Comparison of ENCODE assay signal across 1 cellular context in the genomic region with DNA sequence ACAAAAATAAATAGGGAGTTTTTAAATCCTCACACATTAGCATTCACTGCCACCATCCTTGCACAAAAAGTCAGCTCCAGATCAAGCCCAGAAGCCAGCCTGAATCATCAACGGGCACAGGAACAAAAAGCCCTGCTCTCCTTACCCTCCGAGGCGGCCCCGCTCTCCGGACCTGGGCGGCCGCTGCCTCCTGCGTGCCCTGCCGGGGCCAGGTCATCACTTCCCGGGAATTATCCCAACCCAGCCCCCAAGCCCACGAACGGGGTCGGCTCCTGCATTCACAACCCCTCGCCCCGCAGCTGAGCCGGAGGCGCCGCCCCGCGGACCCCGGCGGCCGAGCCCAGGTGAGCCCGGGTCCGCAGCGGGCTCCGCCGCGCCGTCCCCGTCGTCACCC.
TF ChIP-seq lines count a peak whose summit lies in the region.

No MANE protein-coding gene starts in this region.

TF ChIP-seq in IMR-90, 13 proteins besides CTCF, POLR2A, EP300 and RAD21 (continued from another document):
- TF ChIP-seq MXI1 (IDR thresholded peaks at IDR 0.05; ENCODE audit: borderline replicate concordance, low read depth, low read length) = 0 out of 2 replicates have a peak, but pooled peaks have one; percentile 4
